15 cellular contexts compared by ENCODE assay signal in the genomic region with DNA sequence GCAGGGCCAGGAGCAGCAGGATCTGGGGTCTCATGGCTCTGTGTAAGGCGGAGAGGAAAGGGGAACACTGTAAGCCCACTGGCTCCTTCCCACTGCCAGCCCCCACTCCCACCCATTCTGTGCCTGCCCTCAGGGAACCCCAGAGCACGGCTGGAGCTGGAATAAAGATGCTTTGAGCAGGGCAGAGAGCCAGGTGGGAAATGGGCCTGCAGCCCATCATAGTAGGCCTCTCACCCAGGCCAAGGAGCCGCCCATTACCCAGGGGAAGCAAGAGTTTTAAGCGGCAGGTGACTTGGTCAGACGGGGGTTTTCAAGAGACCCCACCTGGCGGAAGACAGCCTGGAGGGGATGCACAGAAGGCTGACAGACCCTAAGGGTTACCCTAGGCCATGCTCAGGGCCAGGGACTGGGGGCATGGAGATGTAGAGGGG. TPM values are rescaled to one million over a fixed set of nuclear protein-coding genes. Genes with fewer than 3 reads are reported as not detected.
DNase-seq lines count a peak whose midpoint lies in the region; ATAC-seq and TF ChIP-seq lines count a peak whose summit lies in the region.
"Had no signal": no experiment of that assay in that cellular context is flagged by ENCODE, and none has a peak within 500 bp of the region (broad histone marks: within the 10 kb centered on the region; RNA-seq: fewer than 3 reads in every experiment).

No MANE protein-coding gene starts in this region.

- peaks cover 47% of the 10 kb centered on the region for H3K4me1 ChIP-seq in adipocyte (ENCODE audit: control insufficient read depth, insufficient read depth, low read length)
- H3K4me1 ChIP-seq in left lung: peaks cover 3 to 50% of the 10 kb centered on the region in 2 donors
- H3K4me1 ChIP-seq in stomach: peaks cover 14 to 38% (median 27%) of the 10 kb centered on the region in 4 donors
- H3K4me1 ChIP-seq: parathyroid adenoma had no signal

- ATAC-seq in HG03097 (IDR thresholded peaks at IDR 0.05; ENCODE audit: low FRiP score, unreplicated experiment) (peak; percentile 4), left lung (no peak)

- TF ChIP-seq POLR2A in stomach (IDR thresholded peaks at IDR 0.05): no peak

- H3K27me3 ChIP-seq in adipocyte (replicated peaks; ENCODE audit: control insufficient read depth, insufficient read depth, low read length) (no peaks in the 10 kb centered on the region), left lung (peaks cover 10 to 25% of the 10 kb centered on the region in 2 donors), stomach (peaks cover 0 to 33% (median 15%) of the 10 kb centered on the region in 3 donors)

- peak overlapping the region; percentile 85 for H3K4me3 ChIP-seq in adipocyte (ENCODE audit: low read length)
- peak overlapping the region in 1 of 2 donors; percentile 51 for H3K4me3 ChIP-seq in left lung
- H3K4me3 ChIP-seq in stomach: peak overlapping the region in 3 of 4 donors; percentile 25 to 76 (median 61)
- H3K4me3 ChIP-seq: PC-9 had no signal

- H3K36me3 ChIP-seq in adipocyte (ENCODE audit: control insufficient read depth, insufficient read depth, low read length, severe bottlenecking): peaks cover 39% of the 10 kb centered on the region
- peaks cover 0 to 11% of the 10 kb centered on the region in 2 donors for H3K36me3 ChIP-seq in left lung
- H3K36me3 ChIP-seq in stomach: peaks cover 0 to 15% (median 8%) of the 10 kb centered on the region in 4 donors

- peak overlapping the region; percentile 91 for H3K9ac ChIP-seq in adipocyte (ENCODE audit: low read length)
- H3K9ac ChIP-seq: parathyroid adenoma had no signal

- TF ChIP-seq CTCF in left lung (IDR thresholded peaks at IDR 0.05): no peak
- TF ChIP-seq CTCF in stomach (IDR thresholded peaks at IDR 0.05): no peak

- H3K9me3 ChIP-seq in adipocyte (ENCODE audit: control insufficient read depth, low read length) (no peaks in the 10 kb centered on the region), left lung (no peaks in the 10 kb centered on the region), stomach (no peaks in the 10 kb centered on the region)

- TF ChIP-seq EP300 in stomach (IDR thresholded peaks at IDR 0.05): no peak

- 68 to 88% (median 82%) methylated on average over 6 of the region's 6 CpGs for WGBS in stomach, 5 donors

- intact Hi-C loops in left lung (cut with DNase I): no loop called here
- intact Hi-C loops in stomach (cut with DNase I; ENCODE audit: low total_unique reads): no loop called here

- H3K27ac ChIP-seq in left lung (peak overlapping the region; percentile 26 to 48), stomach (peak overlapping the region in 3 of 5 donors; percentile 44 to 79 (median 78))
- H3K27ac ChIP-seq: PC-9 had no signal

- DNase-seq in adipocyte (ENCODE audit: low read depth) (no peak), left lung (peak; percentile 19 to 34), stomach (no peak), NCI-H1105 (lab: John Stamatoyannopoulos, UW) (no peak), hippocampal formation (lab: John Stamatoyannopoulos, UW) (no peak)
- DNase-seq in activated CD8-positive, alpha-beta memory T cell treated with anti-CD3 and anti-CD28 coated beads for 24 hours: no peak
- DNase-seq: amniotic stem cell; Calu3; NCI-H2227 treated with DMSO at 0.1 percent for 48 hours; PC-9; stimulated activated CD4-positive, alpha-beta T cell treated with anti-CD3 and anti-CD28 coated beads, Interleukin-4, amount 100 ng/mL, for 24 hours; T-helper 9 cell had no signal

RNA-seq across cellular contexts. Expression of gene LRRC32, which starts 4.6 kb away (rescaled TPM):
- total RNA-seq in left lung (10 to 100 TPM; 38.7 to 66.8 TPM), stomach (100 to 1,000 TPM in 2 of 5 donors, 10 to 100 TPM in 3; 14.0 to 270 (median 24.3) TPM)
- polyA plus RNA-seq in stomach: 10 to 100 TPM; 18.6 to 24.5 (median 23.5) TPM
- total RNA-seq: Calu3, MCF 10A, PC-9 had no signal

Comparison
In these comparisons a context has a peak if more than half of its experiments do, and no peak if none do; other contexts are left out.
1. DNase-seq: peak in left lung (2 of 2); none in adipocyte (single experiment), stomach (single experiment), NCI-H1105 (single experiment), hippocampal formation (0 of 2) and activated CD8-positive, alpha-beta memory T cell treated with anti-CD3 and anti-CD28 coated beads for 24 hours (single experiment).